Comparison of ENCODE assay signal across 9 cellular contexts in genomic region chr20:63224272-63225081, GRCh38. TPM values are rescaled to one million over a fixed set of nuclear protein-coding genes. Genes with fewer than 3 reads are reported as not detected.
A peak's percentile ranks its signal among the peaks of the same experiment; 100 is the strongest.
DNase-seq lines count a peak whose midpoint lies in the region; ATAC-seq and TF ChIP-seq lines count a peak whose summit lies in the region.
"Had no signal": no experiment of that assay in that cellular context is flagged by ENCODE, and none has a peak within 500 bp of the region (broad histone marks: within the 10 kb centered on the region; RNA-seq: fewer than 3 reads in every experiment).

No MANE protein-coding gene starts in this region.

- H4K20me1 ChIP-seq in neural progenitor cell (ENCODE audit: low read depth) = no peaks in the 10 kb centered on the region

- peaks cover 7% of the 10 kb centered on the region for H3K27me3 ChIP-seq in neural progenitor cell

- H3K9me3 ChIP-seq in neural progenitor cell (ENCODE audit: low read depth) = no peaks in the 10 kb centered on the region

- H3K4me3 Mint-ChIP-seq in neural progenitor cell = peak overlapping the region; percentile 59

- peaks cover 19% of the 10 kb centered on the region for H3K4me1 ChIP-seq in neural progenitor cell

- H3K9me3 Mint-ChIP-seq in neural progenitor cell = no peaks in the 10 kb centered on the region

- DNase-seq in EL (peak; percentile 60), NCI-H2227 (lab: John Stamatoyannopoulos, UW; ENCODE audit: unreplicated experiment) (peak; percentile 73), cerebellar cortex (ENCODE audit: low spot score) (peak; percentile 56), neural progenitor cell (ENCODE audit: low spot score) (peak; percentile 58), NCI-H187 (lab: John Stamatoyannopoulos, UW) (no peak)
- DNase-seq in stimulated activated CD8-positive, alpha-beta memory T cell treated with anti-CD3 and anti-CD28 coated beads, Interleukin-4, amount 100 ng/mL, for 48 hours = no peak
- DNase-seq: SIG-M5 had no signal

- H3K4me3 ChIP-seq in neural progenitor cell = no peak overlapping the region

- TF ChIP-seq CTCF in neural progenitor cell (IDR thresholded peaks at IDR 0.05) = no peak

- no peak overlapping the region for H3K27ac ChIP-seq in neural progenitor cell

- no peak overlapping the region for H2AFZ ChIP-seq in neural progenitor cell (replicated peaks)

- ATAC-seq in GM21529 (IDR thresholded peaks at IDR 0.05; ENCODE audit: unreplicated experiment) (no peak), GM19328 (IDR thresholded peaks at IDR 0.05; ENCODE audit: unreplicated experiment) (no peak)

- H3F3A ChIP-seq in neural progenitor cell (ENCODE audit: low read depth) = peaks cover 18% of the 10 kb centered on the region

- peak overlapping the region; percentile 74 for H3K27ac Mint-ChIP-seq in neural progenitor cell

- no peaks in the 10 kb centered on the region for H3K79me2 ChIP-seq in neural progenitor cell (ENCODE audit: low read depth)

- H3K4me1 Mint-ChIP-seq in neural progenitor cell = peaks cover 39% of the 10 kb centered on the region

- H3K36me3 Mint-ChIP-seq in neural progenitor cell = no peaks in the 10 kb centered on the region

- H3K9ac ChIP-seq in neural progenitor cell = no peak overlapping the region

- peaks cover 25% of the 10 kb centered on the region for H3K27me3 Mint-ChIP-seq in neural progenitor cell (ENCODE audit: insufficient read depth, low read depth)

- H3K36me3 ChIP-seq in neural progenitor cell = no peaks in the 10 kb centered on the region

- no peak overlapping the region for H3K4me2 ChIP-seq in neural progenitor cell

RNA-seq across cellular contexts. Expression of gene YTHDF1, which starts 8.5 kb away (rescaled TPM):
- 26.8 and 28.1 TPM in 2 replicates for total RNA-seq in neural progenitor cell (ENCODE audit: low replicate concordance)

RNA-seq across cellular contexts. Expression of gene BIRC7, which starts 11.2 kb away (rescaled TPM):
- not detected in 2 replicates for total RNA-seq in neural progenitor cell (ENCODE audit: low replicate concordance)

RNA-seq across cellular contexts. Expression of gene NKAIN4, which starts 29.8 kb away (rescaled TPM):
- 9.7 and 28.4 TPM in 2 replicates for total RNA-seq in neural progenitor cell (ENCODE audit: low replicate concordance)

RNA-seq across cellular contexts. Expression of gene ARFGAP1, which starts 48.1 kb away (rescaled TPM):
- total RNA-seq in neural progenitor cell (ENCODE audit: low replicate concordance) = 43.7 and 103 TPM in 2 replicates

Comparison
In these comparisons a context has a peak if more than half of its experiments do, and no peak if none do; other contexts are left out.
1. DNase-seq: peak in EL (single experiment), NCI-H2227 (single experiment), cerebellar cortex (single experiment) and neural progenitor cell (single experiment); none in stimulated activated CD8-positive, alpha-beta memory T cell treated with anti-CD3 and anti-CD28 coated beads, Interleukin-4, amount 100 ng/mL, for 48 hours (single experiment) and NCI-H187 (0 of 2).